14 cellular contexts compared by ENCODE assay signal in the genomic region with DNA sequence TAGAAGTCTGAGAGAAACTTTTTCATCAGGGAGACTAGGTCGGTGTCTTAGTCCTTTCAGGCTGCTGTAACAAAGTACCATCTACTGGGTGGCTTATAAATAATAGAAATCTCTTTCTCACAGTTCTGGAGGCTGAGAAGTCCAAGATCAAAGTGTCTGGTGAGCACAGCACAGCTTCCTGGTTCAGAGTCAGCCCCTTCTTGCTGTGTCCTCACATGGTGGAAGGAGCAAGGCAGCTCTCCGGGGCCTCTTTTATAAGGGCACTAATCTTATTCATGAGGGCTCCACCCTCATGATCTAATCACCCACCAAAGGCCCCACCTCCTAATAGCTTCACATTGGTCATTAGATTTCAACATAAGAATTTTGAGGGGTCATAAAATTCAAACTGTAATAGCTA.
DNase-seq lines count a peak whose midpoint lies in the region; ATAC-seq and TF ChIP-seq lines count a peak whose summit lies in the region.
"Had no signal": no experiment of that assay in that cellular context is flagged by ENCODE, and none has a peak within 500 bp of the region (broad histone marks: within the 10 kb centered on the region; RNA-seq: fewer than 3 reads in every experiment).

No MANE protein-coding gene starts in this region.

- H3K27me3 ChIP-seq in HUES64 (ENCODE audit: insufficient read depth, low read length) (no peaks in the 10 kb centered on the region), iPS-20b (ENCODE audit: insufficient read depth, low read length) (no peaks in the 10 kb centered on the region), right lobe of liver (no peaks in the 10 kb centered on the region), uterus (no peaks in the 10 kb centered on the region), heart right ventricle (peaks cover 0 to 6% (median 0%) of the 10 kb centered on the region in 7 donors)
- H3K27me3 ChIP-seq: BLaER1 treated with 17β-estradiol and CSF1 and Interleukin-3, amounts not matched to agents 10 nM and 100 nM had no signal

- DNase-seq in right lobe of liver (no peak), uterus (no peak), heart right ventricle (no peak), inferior parietal cortex (ENCODE audit: extremely low spot score) (no peak), middle frontal gyrus (ENCODE audit: extremely low spot score, low spot score) (no peak), NCI-H1436 treated with DMSO at 0.1 percent for 48 hours (lab: John Stamatoyannopoulos, UW) (no peak)
- DNase-seq: ACHN; CD4-positive, CD25-positive, alpha-beta regulatory T cell; DMS53; GM23248 had no signal

- no peak for TF ChIP-seq POLR2A in right lobe of liver (IDR thresholded peaks at IDR 0.05)
- TF ChIP-seq POLR2A in uterus (IDR thresholded peaks at IDR 0.05) = no peak

- H3K9me3 ChIP-seq in HUES64 (ENCODE audit: insufficient read depth, low read depth, low read length) (no peaks in the 10 kb centered on the region), iPS-20b (ENCODE audit: insufficient read depth, low read depth, low read length) (no peaks in the 10 kb centered on the region), right lobe of liver (no peaks in the 10 kb centered on the region), uterus (no peaks in the 10 kb centered on the region), heart right ventricle (peaks cover 0 to 10% (median 0%) of the 10 kb centered on the region in 11 donors)
- H3K9me3 ChIP-seq: HAP-1 had no signal

- WGBS in HUES64 = 94% methylated on average over 2 of the region's 2 CpGs
- 22% methylated on average over 1 of the region's 2 CpGs for WGBS in right lobe of liver (ENCODE audit: insufficient coverage, low coverage, low lambda C conversion rate, missing lambda C conversion rate)
- 73 to 76% methylated on average over 2 of the region's 2 CpGs for WGBS in heart right ventricle, 2 donors

- H3K4me1 ChIP-seq in HUES64 (ENCODE audit: insufficient read depth, low read length) = peaks cover 24% of the 10 kb centered on the region
- peaks cover 18% of the 10 kb centered on the region; the same call in 1 of the 2 replicates for H3K4me1 ChIP-seq in iPS-20b (ENCODE audit: insufficient read depth, low read length)
- H3K4me1 ChIP-seq in right lobe of liver = peaks cover 0 to 33% (median 2%) of the 10 kb centered on the region in 4 donors
- H3K4me1 ChIP-seq in uterus = peaks cover 0 to 4% of the 10 kb centered on the region in 2 donors
- no peaks in the 10 kb centered on the region for H3K4me1 ChIP-seq in heart right ventricle
- H3K4me1 ChIP-seq: BLaER1 treated with 17β-estradiol and CSF1 and Interleukin-3, amounts not matched to agents 10 nM and 100 nM; HAP-1 had no signal

- H3K27ac ChIP-seq in HUES64 (ENCODE audit: low read depth, low read length) (peak overlapping the region; percentile 64; the same call in 1 of the 2 replicates), iPS-20b (ENCODE audit: low read length) (no peak overlapping the region), right lobe of liver (peak overlapping the region; percentile 60 to 87 (median 67)), uterus (peak overlapping the region; percentile 54 to 75), heart right ventricle (no peak overlapping the region)
- H3K27ac ChIP-seq: BLaER1 treated with 17β-estradiol and CSF1 and Interleukin-3, amounts not matched to agents 10 nM and 100 nM; GM23248 had no signal

- ATAC-seq in right lobe of liver (peak; percentile 32 to 47 (median 39)), heart right ventricle (no peak)

- H3K4me3 ChIP-seq in HUES64 (ENCODE audit: low read length) = no peak overlapping the region
- no peak overlapping the region for H3K4me3 ChIP-seq in iPS-20b (ENCODE audit: low read length)
- H3K4me3 ChIP-seq in right lobe of liver = peak overlapping the region; percentile 12 to 41 (median 15)
- no peak overlapping the region for H3K4me3 ChIP-seq in uterus
- no peak overlapping the region for H3K4me3 ChIP-seq in heart right ventricle
- H3K4me3 ChIP-seq: BLaER1 treated with 17β-estradiol and CSF1 and Interleukin-3, amounts not matched to agents 10 nM and 100 nM; GM23248; HAP-1 had no signal

- H3K9ac ChIP-seq in HUES64 (ENCODE audit: low read depth, low read length) = no peak overlapping the region
- peak overlapping the region; percentile 28; the same call in 1 of the 2 replicates for H3K9ac ChIP-seq in iPS-20b (ENCODE audit: low read depth, low read length)
- H3K9ac ChIP-seq: BLaER1 treated with 17β-estradiol and CSF1 and Interleukin-3, amounts not matched to agents 10 nM and 100 nM; GM23248 had no signal

- intact Hi-C loops in right lobe of liver (cut with DNase I) = no loop called here
- intact Hi-C loops in uterus (cut with DNase I; ENCODE audit: low total_unique reads) = no loop called here
- intact Hi-C loops in heart right ventricle (cut with DNase I) = no loop called here

- TF ChIP-seq CTCF in right lobe of liver (IDR thresholded peaks at IDR 0.05) = no peak
- TF ChIP-seq CTCF in uterus (IDR thresholded peaks at IDR 0.05) = no peak
- TF ChIP-seq CTCF in heart right ventricle (IDR thresholded peaks at IDR 0.05) = no peak

- H3K36me3 ChIP-seq in HUES64 (ENCODE audit: insufficient read depth, low read length) (no peaks in the 10 kb centered on the region), iPS-20b (ENCODE audit: insufficient read depth, low read depth, low read length) (no peaks in the 10 kb centered on the region), right lobe of liver (no peaks in the 10 kb centered on the region), uterus (no peaks in the 10 kb centered on the region), heart right ventricle (no peaks in the 10 kb centered on the region)
- H3K36me3 ChIP-seq: BLaER1 treated with 17β-estradiol and CSF1 and Interleukin-3, amounts not matched to agents 10 nM and 100 nM; HAP-1 had no signal

Comparison
In these comparisons a context has a peak if more than half of its experiments do, and no peak if none do; other contexts are left out.
1. H3K27ac ChIP-seq: peak in HUES64 (single experiment), right lobe of liver (3 of 3) and uterus (2 of 2); none in iPS-20b (single experiment) and heart right ventricle (0 of 10).
2. H3K4me3 ChIP-seq: peak in right lobe of liver (3 of 3); none in HUES64 (single experiment), iPS-20b (single experiment), uterus (0 of 2) and heart right ventricle (0 of 10).
3. ATAC-seq: peak in right lobe of liver (4 of 4); none in heart right ventricle (0 of 8).